Comparison of ENCODE assay signal across 24 cellular contexts in genomic region chr15:47356297-47356696, GRCh38.
DNase-seq lines count a peak whose midpoint lies in the region; ATAC-seq and TF ChIP-seq lines count a peak whose summit lies in the region.
"Had no signal": no experiment of that assay in that cellular context is flagged by ENCODE, and none has a peak within 500 bp of the region (broad histone marks: within the 10 kb centered on the region; RNA-seq: fewer than 3 reads in every experiment).

No MANE protein-coding gene starts in this region.

- no peaks in the 10 kb centered on the region for H3K36me3 ChIP-seq in A673 (ENCODE audit: insufficient read depth, low read length, poor library complexity, severe bottlenecking)
- H3K36me3 ChIP-seq: BE2C, BLaER1 had no signal

- peak overlapping the region; percentile 26 for H3K27ac ChIP-seq in A673 (ENCODE audit: low read depth, low read length, poor library complexity, severe bottlenecking)
- H3K27ac ChIP-seq: 22Rv1, A549, BLaER1 had no signal

- no peaks in the 10 kb centered on the region for H3K9me3 Mint-ChIP-seq in glutamatergic neuron (ENCODE audit: unreplicated experiment)

- no peaks in the 10 kb centered on the region for H3K9me3 ChIP-seq in A673 (ENCODE audit: low read depth, low read length, poor library complexity, severe bottlenecking)
- H3K9me3 ChIP-seq: A549, BE2C, BLaER1 had no signal

- CTCF ChIA-PET in A673 (lab: Charles Lee): no interaction called here

- ATAC-seq in HG02678 (IDR thresholded peaks at IDR 0.05; ENCODE audit: unreplicated experiment): no peak
- ATAC-seq in HG02571 (IDR thresholded peaks at IDR 0.05; ENCODE audit: unreplicated experiment): no peak
- ATAC-seq: A549, GM12878 had no signal

- H3K4me1 ChIP-seq in A673 (ENCODE audit: insufficient read depth, low read length, poor library complexity, severe bottlenecking): peaks cover 28% of the 10 kb centered on the region
- H3K4me1 ChIP-seq: A549, BE2C, BLaER1 had no signal

- intact Hi-C loops in A673 (cut with micrococcal nuclease; ENCODE audit: unreplicated experiment): no loop called here

- DNase-seq in A673 (ENCODE audit: low spot score): no peak
- DNase-seq in glutamatergic neuron: no peak
- peak; percentile 48 for DNase-seq in putamen (ENCODE audit: low spot score)
- DNase-seq: ACHN; BE2C; C1 segment of cervical spinal cord; CD4-positive, alpha-beta memory T cell; CD4-positive, CD25-positive, alpha-beta regulatory T cell; CD8-positive, alpha-beta memory T cell; COR-L47; DMS 273 treated with DMSO at 0.1 percent for 48 hours; DMS153; DMS53; DMS79; DND-41; EL; GDM1 had no signal

- H3K27ac Mint-ChIP-seq in glutamatergic neuron (ENCODE audit: unreplicated experiment): peak overlapping the region; percentile 41
- H3K27ac Mint-ChIP-seq: CD14-positive monocyte; CD4-positive, alpha-beta memory T cell; CD4-positive, CD25-positive, alpha-beta regulatory T cell; CD8-positive, alpha-beta memory T cell had no signal

- H3K27me3 Mint-ChIP-seq in glutamatergic neuron (ENCODE audit: unreplicated experiment): peaks cover 4% of the 10 kb centered on the region
- H3K27me3 Mint-ChIP-seq: CD4-positive, alpha-beta memory T cell; CD4-positive, CD25-positive, alpha-beta regulatory T cell; CD8-positive, alpha-beta memory T cell had no signal

- no peaks in the 10 kb centered on the region for H3K27me3 ChIP-seq in A673 (replicated peaks; ENCODE audit: insufficient read depth, low read depth, low read length, poor library complexity)
- H3K27me3 ChIP-seq: BE2C, BLaER1 had no signal

- H3K4me3 ChIP-seq in A673 (ENCODE audit: low read depth, low read length, poor library complexity, severe bottlenecking): no peak overlapping the region
- H3K4me3 ChIP-seq: A549, BLaER1, GM12878 had no signal

- TF ChIP-seq CTCF in A673 (conservative IDR thresholded peaks at IDR 0.05; ENCODE audit: low read depth, low read length) (no peak), glutamatergic neuron (IDR thresholded peaks at IDR 0.05; ENCODE audit: partially characterized antibody, unreplicated experiment) (no peak)

- POLR2A ChIA-PET in A673 (lab: Charles Lee; ENCODE audit: low non-redundant PET): no interaction called here

- no peak overlapping the region for H3K4me3 Mint-ChIP-seq in glutamatergic neuron (ENCODE audit: unreplicated experiment)
- H3K4me3 Mint-ChIP-seq: CD14-positive monocyte; CD4-positive, alpha-beta memory T cell; CD4-positive, CD25-positive, alpha-beta regulatory T cell; CD8-positive, alpha-beta memory T cell had no signal

- peaks cover 30% of the 10 kb centered on the region for H3K4me1 Mint-ChIP-seq in glutamatergic neuron (ENCODE audit: low read depth, unreplicated experiment)
- H3K4me1 Mint-ChIP-seq: CD14-positive monocyte; CD4-positive, alpha-beta memory T cell; CD4-positive, CD25-positive, alpha-beta regulatory T cell; CD8-positive, alpha-beta memory T cell had no signal

- BruUV-seq in A673 (replicated peaks; lab: Mats Ljungman, UMichigan): no TSS peak

- H3K36me3 Mint-ChIP-seq in glutamatergic neuron (ENCODE audit: unreplicated experiment): no peaks in the 10 kb centered on the region
- H3K36me3 Mint-ChIP-seq: CD14-positive monocyte; CD4-positive, alpha-beta memory T cell; CD4-positive, CD25-positive, alpha-beta regulatory T cell; CD8-positive, alpha-beta memory T cell had no signal
